Comparison of ENCODE assay signal across 30 cellular contexts in the genomic region with DNA sequence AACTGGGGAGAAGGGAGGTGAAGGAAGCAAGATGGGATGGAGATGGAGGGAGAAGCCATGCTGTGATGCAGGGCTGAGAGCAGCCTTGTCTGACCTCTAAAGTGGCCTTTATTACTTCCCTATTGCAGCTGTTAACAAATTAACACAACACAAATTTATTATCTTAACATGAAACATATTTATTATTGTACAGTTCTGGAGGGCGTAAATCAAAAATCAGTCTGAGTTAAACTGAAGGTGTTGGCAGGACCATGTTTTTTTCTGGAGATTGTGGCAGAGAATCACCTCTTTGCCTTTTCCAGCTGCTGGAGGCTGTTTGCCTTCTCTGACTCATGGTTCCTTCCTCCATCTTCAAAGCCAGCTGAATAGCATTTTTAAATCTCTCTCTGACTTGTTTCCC. TPM values are rescaled to one million over a fixed set of nuclear protein-coding genes. Genes with fewer than 3 reads are reported as not detected.
DNase-seq lines count a peak whose midpoint lies in the region; ATAC-seq, FAIRE-seq and TF ChIP-seq lines count a peak whose summit lies in the region.
"Had no signal": no experiment of that assay in that cellular context is flagged by ENCODE, and none has a peak within 500 bp of the region (broad histone marks: within the 10 kb centered on the region; RNA-seq: fewer than 3 reads in every experiment).

No MANE protein-coding gene starts in this region.

- H2BK120ac ChIP-seq in trophoblast cell (ENCODE audit: insufficient read depth, low read length, poor library complexity): no peak overlapping the region

- no CpG with 5 or more reads among the region's 1 CpG for WGBS in trophoblast cell (ENCODE audit: extremely low coverage, insufficient coverage, insufficient read length)
- WGBS in esophagus muscularis mucosa: 75% methylated on average over 1 of the region's 1 CpG

- no peak overlapping the region for H4K12ac ChIP-seq in trophoblast cell (ENCODE audit: low read depth, low read length)

- H3K14ac ChIP-seq in trophoblast cell (ENCODE audit: low read length): no peak overlapping the region

- H2AK5ac ChIP-seq in trophoblast cell (ENCODE audit: low read length): no peak overlapping the region

- H3K27ac ChIP-seq in RWPE2 (ENCODE audit: poor library complexity, severe bottlenecking): no peak overlapping the region
- no peak overlapping the region for H3K27ac ChIP-seq in trophoblast cell (ENCODE audit: low read depth, low read length)
- no peak overlapping the region for H3K27ac ChIP-seq in esophagus muscularis mucosa (replicated peaks in 1 of 4)
- H3K27ac ChIP-seq: dorsolateral prefrontal cortex, gastroesophageal sphincter, parathyroid adenoma, RWPE1, SK-N-MC, testis had no signal

- no peak overlapping the region for H3K23ac ChIP-seq in trophoblast cell (ENCODE audit: low read length)

- H3K36me3 ChIP-seq in RWPE2 (ENCODE audit: low read depth): no peaks in the 10 kb centered on the region
- no peaks in the 10 kb centered on the region for H3K36me3 ChIP-seq in trophoblast cell (ENCODE audit: control insufficient read depth in 1 of 2, insufficient read depth in 2 of 2, low read length in 2 of 2)
- H3K36me3 ChIP-seq in esophagus muscularis mucosa: no peaks in the 10 kb centered on the region
- H3K36me3 ChIP-seq: gastroesophageal sphincter had no signal

- H3K79me2 ChIP-seq in trophoblast cell (ENCODE audit: control insufficient read depth, insufficient read depth, low read length, poor library complexity): no peaks in the 10 kb centered on the region
- H3K79me2 ChIP-seq: parathyroid adenoma had no signal

- no peak overlapping the region for H4K8ac ChIP-seq in trophoblast cell (ENCODE audit: low read depth, low read length)

- peak; percentile 78 for FAIRE-seq in H54 (lab: Jason Lieb, UNC)

- H3K4me3 ChIP-seq in RWPE2 (ENCODE audit: severe bottlenecking) (no peak overlapping the region), trophoblast cell (ENCODE audit: low read depth, low read length) (no peak overlapping the region), esophagus muscularis mucosa (no peak overlapping the region)
- H3K4me3 ChIP-seq: dorsolateral prefrontal cortex, gastroesophageal sphincter, SK-N-MC, testis had no signal

- DNase-seq in H54 (ENCODE audit: insufficient read length, low spot score) (no peak), RWPE2 (ENCODE audit: low spot score) (no peak), trophoblast cell (no peak), NCI-H146 (lab: John Stamatoyannopoulos, UW) (no peak), esophagus muscularis mucosa (ENCODE audit: extremely low spot score) (no peak)
- DNase-seq: activated CD4-positive, alpha-beta T cell treated with anti-CD3 and anti-CD28 coated beads for 36 hours; activated naive CD4-positive, alpha-beta T cell treated with anti-CD3 and anti-CD28 coated beads for 36 hours; activated T-cell treated with anti-CD3 and anti-CD28 coated beads, Interleukin-2, amount 50 U/mL, for 72 hours; amniotic stem cell; central memory CD4-positive, alpha-beta T cell; dorsolateral prefrontal cortex; EL; HCEC 1CT; hippocampal formation; immature natural killer cell; left ventricle myocardium superior; midbrain; MV-4-11; NCI-H69; right cardiac atrium; stimulated activated CD4-positive, alpha-beta T cell treated with anti-CD3 and anti-CD28 coated beads, Interleukin-12 subunit alpha, Interleukin-12 subunit beta, amount 100 ng/mL, for 4 hours; stimulated activated naive CD4-positive, alpha-beta T cell treated with Interleukin-2 at 50 U/mL for 16 hours; T-helper 2 cell; testis had no signal

- no peak overlapping the region for H2AFZ ChIP-seq in trophoblast cell (ENCODE audit: insufficient read depth, low read length, poor library complexity)
- H2AFZ ChIP-seq: parathyroid adenoma had no signal

- H4K91ac ChIP-seq in trophoblast cell (ENCODE audit: low read depth, low read length): no peak overlapping the region

- no peaks in the 10 kb centered on the region for H3K79me1 ChIP-seq in trophoblast cell (ENCODE audit: low read length)

- intact Hi-C loops in esophagus muscularis mucosa (cut with DNase I): no loop called here

- H3K9ac ChIP-seq in trophoblast cell (ENCODE audit: low read length): peak overlapping the region; percentile 74
- H3K9ac ChIP-seq: parathyroid adenoma had no signal

- no peak for TF ChIP-seq EP300 in esophagus muscularis mucosa (IDR thresholded peaks at IDR 0.05)

- H3K18ac ChIP-seq in trophoblast cell (ENCODE audit: low read length): no peak overlapping the region

- H3K4me1 ChIP-seq in RWPE2 (ENCODE audit: insufficient read depth, poor library complexity, severe bottlenecking) (peaks cover 8% of the 10 kb centered on the region), trophoblast cell (ENCODE audit: control insufficient read depth in 1 of 2, insufficient read depth in 2 of 2, low read length in 2 of 2) (no peaks in the 10 kb centered on the region), esophagus muscularis mucosa (no peaks in the 10 kb centered on the region)
- H3K4me1 ChIP-seq: gastroesophageal sphincter, parathyroid adenoma, testis had no signal

- ATAC-seq in RWPE2 (ENCODE audit: low read depth) (peak; percentile 82), esophagus mucosa (peak; percentile 64), HG03135 (IDR thresholded peaks at IDR 0.05; ENCODE audit: unreplicated experiment) (no peak)
- ATAC-seq: activated CD4-positive, alpha-beta T cell treated with anti-CD3 and anti-CD28 coated beads for 36 hours; activated T-cell treated with anti-CD3 and anti-CD28 coated beads, Interleukin-2, amount 50 U/mL, for 72 hours; gastroesophageal sphincter; left ventricle myocardium superior; right cardiac atrium had no signal

- H3K4ac ChIP-seq in trophoblast cell (ENCODE audit: low read depth, low read length): no peak overlapping the region

- no peaks in the 10 kb centered on the region for H3K9me3 ChIP-seq in RWPE2 (ENCODE audit: severe bottlenecking)
- H3K9me3 ChIP-seq in trophoblast cell (ENCODE audit: insufficient read depth, low read depth, low read length): peaks cover 4% of the 10 kb centered on the region
- peaks cover 0 to 7% (median 3%) of the 10 kb centered on the region in 4 donors for H3K9me3 ChIP-seq in esophagus muscularis mucosa
- H3K9me3 ChIP-seq: testis had no signal

- H3K27me3 ChIP-seq in RWPE2 (ENCODE audit: insufficient read depth, poor library complexity, severe bottlenecking) (no peaks in the 10 kb centered on the region), trophoblast cell (ENCODE audit: insufficient read depth, low read length) (no peaks in the 10 kb centered on the region), esophagus muscularis mucosa (peaks cover 0 to 7% (median 0%) of the 10 kb centered on the region in 4 donors)
- H3K27me3 ChIP-seq: dorsolateral prefrontal cortex, gastroesophageal sphincter, testis had no signal

- no peak overlapping the region for H3K4me2 ChIP-seq in trophoblast cell (ENCODE audit: low read length)

- H2BK12ac ChIP-seq in trophoblast cell (ENCODE audit: low read length): no peak overlapping the region

- TF ChIP-seq POLR2A in H54 (IDR thresholded peaks at IDR 0.05; ENCODE audit: low read depth, low read length) (no peak), esophagus muscularis mucosa (IDR thresholded peaks at IDR 0.05; ENCODE audit: low read depth) (no peak)

- TF ChIP-seq CTCF in RWPE2 (IDR thresholded peaks at IDR 0.05; ENCODE audit: poor library complexity, severe bottlenecking) (no peak), esophagus muscularis mucosa (IDR thresholded peaks at IDR 0.05) (no peak)

- no peak overlapping the region for H2BK5ac ChIP-seq in trophoblast cell (ENCODE audit: low read depth, low read length, poor library complexity)

RNA-seq across cellular contexts. Expression of a gene that starts 7.1 kb away (rescaled TPM):
- total RNA-seq in esophagus mucosa: 37.6 TPM
- 2.0 TPM in 2 replicates for polyA plus RNA-seq in trophoblast cell (2013)
- total RNA-seq in esophagus muscularis mucosa: 10 to 100 TPM; 17.0 to 24.8 (median 21.0) TPM

RNA-seq across cellular contexts. Expression of a gene that starts 18.1 kb away (rescaled TPM):
- total RNA-seq in esophagus mucosa (17.5 TPM), esophagus muscularis mucosa (10 to 100 TPM in 3 of 4 donors, 1 to 10 TPM in 1; 9.3 to 32.0 (median 15.8) TPM)
- polyA plus RNA-seq in trophoblast cell (2013): 6.3 and 6.8 TPM in 2 replicates
